ENCODE assay signal across 19 cellular contexts in genomic region chr4:52572936-52573485, GRCh38.
A peak's percentile ranks its signal among the peaks of the same experiment; 100 is the strongest.
DNase-seq lines count a peak whose midpoint lies in the region; ATAC-seq and TF ChIP-seq lines count a peak whose summit lies in the region.
"Had no signal": no experiment of that assay in that cellular context is flagged by ENCODE, and none has a peak within 500 bp of the region (broad histone marks: within the 10 kb centered on the region; RNA-seq: fewer than 3 reads in every experiment).

No MANE protein-coding gene starts in this region.

- peak; percentile 49 for DNase-seq in AG20443 (ENCODE audit: low spot score)
- DNase-seq in M059J (ENCODE audit: low read depth) = peak; percentile 72
- DNase-seq in cardiac fibroblast (ENCODE audit: low read depth in 2 of 2) = peak; percentile 67 to 74
- DNase-seq in iris pigment epithelial cell (ENCODE audit: low read depth) = peak; percentile 74
- no peak for DNase-seq in UCSD-AML1 (lab: John Stamatoyannopoulos, UW; ENCODE audit: unreplicated experiment)
- DNase-seq in effector CD4-positive, alpha-beta T cell = no peak
- DNase-seq: brain microvascular endothelial cell; C1 segment of cervical spinal cord; DMS79 treated with DMSO at 0.1 percent for 48 hours; effector CD8-positive, alpha-beta T cell; H9; KBM-7; NCI-H1436 treated with DMSO at 0.1 percent for 48 hours; NCI-H446 treated with DMSO at 0.1 percent for 48 hours; stimulated activated naive CD4-positive, alpha-beta T cell treated with Interleukin-2 at 50 U/mL for 16 hours had no signal

- ATAC-seq in HG03442 (IDR thresholded peaks at IDR 0.05; ENCODE audit: unreplicated experiment) = no peak
- ATAC-seq in HG02798 (IDR thresholded peaks at IDR 0.05; ENCODE audit: poor library complexity, unreplicated experiment) = no peak
- ATAC-seq: WTC11 had no signal

- TF ChIP-seq CTCF in cardiac fibroblast (IDR thresholded peaks at IDR 0.05; ENCODE audit: low read depth, low read length) = no peak

- H3K4me3 ChIP-seq in cardiac fibroblast (replicated peaks in 1 of 2; ENCODE audit: low read depth in 2 of 2, low read length in 2 of 2) = no peak overlapping the region
- H3K4me3 ChIP-seq: heart left ventricle had no signal

Comparison
In these comparisons a context has a peak if more than half of its experiments do, and no peak if none do; other contexts are left out.
1. DNase-seq: peak in AG20443 (single experiment), M059J (single experiment), cardiac fibroblast (2 of 2) and iris pigment epithelial cell (single experiment); none in UCSD-AML1 (single experiment) and effector CD4-positive, alpha-beta T cell (single experiment).